Comparison of ENCODE assay signal across 22 cellular contexts in the genomic region with DNA sequence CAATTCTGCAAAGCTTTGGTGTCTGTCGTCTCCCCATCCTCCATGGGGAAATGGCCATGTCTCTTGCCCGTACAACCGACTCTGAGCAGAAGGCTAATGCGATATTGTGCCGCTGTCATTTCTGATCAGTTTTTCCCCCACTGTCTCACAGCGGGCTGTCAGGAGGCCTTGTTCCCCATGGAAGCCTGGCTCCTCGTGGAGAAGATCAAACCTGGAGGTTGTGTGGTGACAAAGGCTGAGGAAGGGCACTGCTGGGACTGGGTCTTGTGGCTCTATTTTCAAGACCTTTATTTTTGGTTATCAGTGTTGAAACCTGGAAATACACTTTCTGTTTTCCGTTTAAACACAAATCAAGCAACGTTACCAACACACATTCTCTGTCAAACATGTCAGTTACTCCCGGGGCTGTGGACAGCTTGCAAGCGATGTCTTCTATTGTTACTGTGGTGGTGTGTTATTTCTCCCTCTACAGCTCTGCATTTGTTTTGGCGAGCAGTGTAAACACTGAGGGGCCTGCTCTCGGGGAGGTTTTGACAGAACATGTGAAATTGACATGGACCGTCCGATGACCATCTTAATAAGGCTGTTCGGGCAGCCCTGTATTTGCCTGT. TPM values are rescaled to one million over a fixed set of nuclear protein-coding genes. Genes with fewer than 3 reads are reported as not detected.
DNase-seq lines count a peak whose midpoint lies in the region; ATAC-seq and TF ChIP-seq lines count a peak whose summit lies in the region.
"Had no signal": no experiment of that assay in that cellular context is flagged by ENCODE, and none has a peak within 500 bp of the region (broad histone marks: within the 10 kb centered on the region; RNA-seq: fewer than 3 reads in every experiment).

No MANE protein-coding gene starts in this region.

- no peaks in the 10 kb centered on the region for H3K36me3 Mint-ChIP-seq in neural progenitor cell
- H3K36me3 Mint-ChIP-seq: CD8-positive, alpha-beta T cell; IgD-negative memory B cell had no signal

- H3K36me3 ChIP-seq in neural progenitor cell, result no peaks in the 10 kb centered on the region
- H3K36me3 ChIP-seq: BLaER1 had no signal

- no peak for TF ChIP-seq CTCF in neural progenitor cell (IDR thresholded peaks at IDR 0.05)

- H3K27me3 ChIP-seq in neural progenitor cell, result no peaks in the 10 kb centered on the region
- H3K27me3 ChIP-seq: BLaER1 had no signal

- no peak overlapping the region for H3K4me3 ChIP-seq in neural progenitor cell
- H3K4me3 ChIP-seq: BLaER1 had no signal

- intact Hi-C loops in left cardiac atrium (cut with DNase I), result no loop called here

- no peak overlapping the region for H3K27ac Mint-ChIP-seq in neural progenitor cell
- H3K27ac Mint-ChIP-seq: CD8-positive, alpha-beta T cell; H9 had no signal

- peak; percentile 66 to 85 for ATAC-seq in left cardiac atrium
- ATAC-seq: CD8-positive, alpha-beta T cell had no signal

- no peaks in the 10 kb centered on the region for H4K20me1 ChIP-seq in neural progenitor cell (ENCODE audit: low read depth)
- H4K20me1 ChIP-seq: BLaER1 had no signal

- no peaks in the 10 kb centered on the region for H3K9me3 ChIP-seq in neural progenitor cell (ENCODE audit: low read depth)
- H3K9me3 ChIP-seq: BLaER1 had no signal

- no peak overlapping the region for H3K9ac ChIP-seq in neural progenitor cell
- H3K9ac ChIP-seq: BLaER1 had no signal

- H3K4me1 Mint-ChIP-seq in neural progenitor cell, result peaks cover 7% of the 10 kb centered on the region
- H3K4me1 Mint-ChIP-seq: IgD-negative memory B cell had no signal

- H3K4me1 ChIP-seq in neural progenitor cell, result no peaks in the 10 kb centered on the region
- H3K4me1 ChIP-seq: BLaER1 had no signal

- H3K27me3 Mint-ChIP-seq in neural progenitor cell (ENCODE audit: insufficient read depth, low read depth), result peaks cover 6% of the 10 kb centered on the region
- H3K27me3 Mint-ChIP-seq: IgD-negative memory B cell had no signal

- no peaks in the 10 kb centered on the region for H3K9me3 Mint-ChIP-seq in neural progenitor cell
- H3K9me3 Mint-ChIP-seq: H9 had no signal

- H3F3A ChIP-seq in neural progenitor cell (ENCODE audit: low read depth), result no peaks in the 10 kb centered on the region

- no peak overlapping the region for H3K4me3 Mint-ChIP-seq in neural progenitor cell
- H3K4me3 Mint-ChIP-seq: CD8-positive, alpha-beta T cell; H9; IgD-negative memory B cell had no signal

- peak; percentile 35 to 74 for DNase-seq in NCI-H2081 (lab: John Stamatoyannopoulos, UW)
- no peak for DNase-seq in NCI-H2081 treated with DMSO at 0.1 percent for 48 hours (lab: John Stamatoyannopoulos, UW)
- DNase-seq in NCI-H82 treated with DMSO at 0.1 percent for 48 hours (lab: John Stamatoyannopoulos, UW; ENCODE audit: unreplicated experiment), result peak; percentile 53
- no peak for DNase-seq in left cardiac atrium
- peak; percentile 82 for DNase-seq in retina
- DNase-seq in SHP77 (lab: John Stamatoyannopoulos, UW), result no peak
- no peak for DNase-seq in neural progenitor cell (ENCODE audit: low spot score)
- DNase-seq in 8988T, result no peak
- DNase-seq: CD8-positive, alpha-beta T cell; DMS79 treated with DMSO at 0.1 percent for 48 hours; H9; Kasumi-1; MM.1S; NCI-H187 treated with DMSO at 0.1 percent for 48 hours; NCI-H2171 treated with DMSO at 0.1 percent for 48 hours; NCI-H446 treated with DMSO at 0.1 percent for 48 hours; SIG-M5 had no signal

- H3K4me2 ChIP-seq in neural progenitor cell, result no peak overlapping the region
- H3K4me2 ChIP-seq: BLaER1 had no signal

- no peak overlapping the region for H3K27ac ChIP-seq in neural progenitor cell
- H3K27ac ChIP-seq: BLaER1 had no signal

- H2AFZ ChIP-seq in neural progenitor cell (replicated peaks), result no peak overlapping the region

- H3K79me2 ChIP-seq in neural progenitor cell (ENCODE audit: low read depth), result no peaks in the 10 kb centered on the region

RNA-seq across cellular contexts. Expression of a gene that starts 12.3 kb away (rescaled TPM):
- total RNA-seq in left cardiac atrium (10 to 100 TPM; 46.5 to 58.1 TPM), neural progenitor cell (ENCODE audit: low replicate concordance) (1.2 and 1.5 TPM in 2 replicates)
- total RNA-seq: A172; CD8-positive, alpha-beta T cell; G401; HT1080 had no signal

Comparison
In these comparisons a context has a peak if more than half of its experiments do, and no peak if none do; other contexts are left out.
1. DNase-seq: peak in NCI-H2081 (2 of 2), NCI-H82 treated with DMSO at 0.1 percent for 48 hours (single experiment) and retina (single experiment); none in NCI-H2081 treated with DMSO at 0.1 percent for 48 hours (single experiment), left cardiac atrium (single experiment), SHP77 (0 of 2), neural progenitor cell (single experiment) and 8988T (single experiment).
2. RNA of a gene that starts 12.3 kb away (total RNA-seq): 46.5 to 58.1 TPM in left cardiac atrium; 1.2 to 1.5 TPM in neural progenitor cell; every median in the first group is over 10 times any median in the second.